18 cellular contexts compared by ENCODE assay signal in the genomic region with DNA sequence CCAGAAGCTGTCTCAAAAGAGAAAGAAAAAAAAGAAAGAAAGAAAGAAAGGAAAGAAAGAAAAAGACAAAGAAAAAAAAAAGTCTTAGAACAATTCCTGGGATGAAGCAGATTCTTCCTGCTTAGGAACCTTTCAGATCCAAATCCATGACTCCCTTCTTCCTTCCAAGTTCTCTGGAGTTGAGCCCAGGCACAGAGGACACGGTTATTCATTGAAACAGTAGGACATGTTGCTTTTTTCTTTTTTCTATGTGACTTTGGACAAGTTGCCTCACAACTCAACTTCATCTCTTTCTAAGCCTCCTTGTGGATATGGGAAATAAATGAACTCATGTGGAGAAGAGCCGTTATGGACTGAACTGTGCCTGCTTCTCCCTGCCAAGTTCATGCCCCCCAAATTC. TPM values are rescaled to one million over a fixed set of nuclear protein-coding genes. Genes with fewer than 3 reads are reported as not detected.
"Had no signal": no experiment of that assay in that cellular context is flagged by ENCODE, and none has a peak within 500 bp of the region (broad histone marks: within the 10 kb centered on the region; RNA-seq: fewer than 3 reads in every experiment).

No MANE protein-coding gene starts in this region.

- H3K27ac ChIP-seq: neutrophil, pancreas, thoracic aorta, vagina had no signal

- H3K4me1 ChIP-seq: pancreas had no signal

- H3K36me3 ChIP-seq: neutrophil, pancreas, thoracic aorta, vagina had no signal

- ATAC-seq: left ventricle myocardium superior, pancreas, right cardiac atrium had no signal

- H3K4me3 ChIP-seq: pancreas, thoracic aorta, vagina had no signal

- H3K9me3 ChIP-seq: neutrophil, pancreas, thoracic aorta, vagina had no signal

- DNase-seq: activated CD8-positive, alpha-beta memory T cell treated with anti-CD3 and anti-CD28 coated beads for 24 hours; activated CD8-positive, alpha-beta memory T cell treated with anti-CD3 and anti-CD28 coated beads, Interleukin-2, amount 50 U/mL, for 48 hours; activated naive CD4-positive, alpha-beta T cell; activated naive CD8-positive, alpha-beta T cell treated with anti-CD3 and anti-CD28 coated beads, Interleukin-2, amount 10 ng/mL, durations not matched to agents 7 days and 5 days; activated T-cell treated with anti-CD3 and anti-CD28 coated beads, Interleukin-2, amount 50 U/mL, for 4 hours; foreskin fibroblast; left ventricle myocardium superior; mammary epithelial cell; pancreas; stimulated activated CD4-positive, alpha-beta T cell treated with anti-CD3 and anti-CD28 coated beads, Interleukin-4, amount 100 ng/mL, for 24 hours; stimulated activated naive CD4-positive, alpha-beta T cell treated with Interleukin-2 at 50 U/mL for 16 hours had no signal

- H3K27me3 ChIP-seq: neutrophil, pancreas, vagina had no signal

- FAIRE-seq: bronchial epithelial cell, endometrium, pancreas had no signal

RNA-seq across cellular contexts. Expression of gene TNFRSF8, which starts 14.7 kb away (rescaled TPM):
- total RNA-seq: bronchial epithelial cell, chondrocyte, mammary epithelial cell had no signal
